ENCODE assay signal across 7 cellular contexts in genomic region chr17:63601439-63602371, GRCh38. TPM values are rescaled to one million over a fixed set of nuclear protein-coding genes. Genes with fewer than 3 reads are reported as not detected.
DNase-seq lines count a peak whose midpoint lies in the region; ATAC-seq and TF ChIP-seq lines count a peak whose summit lies in the region.

No MANE protein-coding gene starts in this region.

- H3K27me3 Mint-ChIP-seq in GM23338 (ENCODE audit: insufficient read depth, low read depth, poor library complexity): peaks cover 6% of the 10 kb centered on the region

- H3K9me2 ChIP-seq in GM23338 (ENCODE audit: insufficient read depth): no peaks in the 10 kb centered on the region

- DNase-seq in GM23338 (ENCODE audit: low spot score): peak; percentile 13
- no peak for DNase-seq in foreskin keratinocyte
- DNase-seq in psoas muscle: no peak
- DNase-seq in NCI-H1092 treated with DMSO at 0.1 percent for 48 hours (lab: John Stamatoyannopoulos, UW): no peak
- no peak for DNase-seq in NCI-H2171 (lab: John Stamatoyannopoulos, UW)

- H3K9me3 Mint-ChIP-seq in GM23338: no peaks in the 10 kb centered on the region

- peak overlapping the region; percentile 74; the same call in 1 of the 2 replicates for H3K27ac Mint-ChIP-seq in GM23338

- peak overlapping the region; percentile 99 for H3K4me2 ChIP-seq in GM23338

- peaks cover 4% of the 10 kb centered on the region; the same call in 1 of the 2 replicates for H3K79me2 ChIP-seq in GM23338 (replicated peaks; ENCODE audit: insufficient read depth)

- H3K27ac ChIP-seq in GM23338 (ENCODE audit: low read depth) (no peak overlapping the region), foreskin keratinocyte (no peak overlapping the region), psoas muscle (peak overlapping the region; percentile 94)

- intact Hi-C loops in psoas muscle (cut with DNase I): loop anchor here in 1 of 2 donors (5.0 kb wide), 1 partner anchor 154 kb away; the partner anchor contains the start of gene CYB561

- no peaks in the 10 kb centered on the region for H3F3A ChIP-seq in GM23338 (replicated peaks; ENCODE audit: low read depth)

- no peaks in the 10 kb centered on the region for H3K9me3 ChIP-seq in psoas muscle

- peaks cover 6% of the 10 kb centered on the region; the same call in 1 of the 2 replicates for H3K36me3 ChIP-seq in GM23338 (ENCODE audit: insufficient read depth)
- H3K36me3 ChIP-seq in psoas muscle (ENCODE audit: insufficient read depth in 1 of 2, low read depth in 1 of 2): peaks cover 10 to 41% of the 10 kb centered on the region in 2 donors

- peaks cover 19% of the 10 kb centered on the region for H3K36me3 Mint-ChIP-seq in GM23338 (ENCODE audit: low read depth)

- H3K27me3 ChIP-seq in GM23338 (ENCODE audit: insufficient read depth): no peaks in the 10 kb centered on the region
- H3K27me3 ChIP-seq in foreskin keratinocyte: no peaks in the 10 kb centered on the region
- no peaks in the 10 kb centered on the region for H3K27me3 ChIP-seq in psoas muscle (ENCODE audit: insufficient read depth in 3 of 3, low read length in 2 of 3)

- 44 to 47% (median 44%) methylated on average over 9 of the region's 9 CpGs for WGBS in psoas muscle, 3 donors

- peak overlapping the region; percentile 97 for H3K4me3 Mint-ChIP-seq in GM23338

- H3K4me1 ChIP-seq in GM23338 (ENCODE audit: insufficient read depth) (peaks cover 6% of the 10 kb centered on the region; the same call in 1 of the 2 replicates), foreskin keratinocyte (no peaks in the 10 kb centered on the region), psoas muscle (peaks cover 10% of the 10 kb centered on the region)

- no peak for TF ChIP-seq CTCF in GM23338 (conservative IDR thresholded peaks at IDR 0.05; ENCODE audit: low read depth in 2 of 2)
- TF ChIP-seq CTCF in foreskin keratinocyte (conservative IDR thresholded peaks at IDR 0.05): no peak
- no peak for TF ChIP-seq CTCF in psoas muscle (IDR thresholded peaks at IDR 0.05)

- peak overlapping the region; percentile 88 for H2AFZ ChIP-seq in GM23338

- peak overlapping the region; percentile 88 for H3K4me3 ChIP-seq in GM23338
- H3K4me3 ChIP-seq in psoas muscle: peak overlapping the region; percentile 98

- no peak for ATAC-seq in GM23338
- ATAC-seq in SK-N-SH treated with all-trans-retinoic acid at 6 μM for 48 hours: peak; percentile 12
- ATAC-seq in foreskin keratinocyte: peak; percentile 6
- peak in 1 of 4 donors; percentile 12 for ATAC-seq in psoas muscle
- no peak for ATAC-seq in HG02623 (IDR thresholded peaks at IDR 0.05; ENCODE audit: unreplicated experiment)

- peaks cover 8% of the 10 kb centered on the region; the same call in 2 of the 3 replicates for H3K4me1 Mint-ChIP-seq in GM23338

- no peaks in the 10 kb centered on the region for H4K20me1 ChIP-seq in GM23338 (replicated peaks; ENCODE audit: insufficient read depth)

TF ChIP-seq in GM23338, 12 proteins besides CTCF, POLR2A, EP300 and RAD21:
- no peak for TF ChIP-seq EZH2 (IDR thresholded peaks at IDR 0.05; ENCODE audit: low read depth, unreplicated experiment)

TF ChIP-seq in SK-N-SH treated with all-trans-retinoic acid at 6 μM for 48 hours, 23 proteins besides CTCF, POLR2A, EP300 and RAD21:
- TF ChIP-seq ARNTL (CRISPR knock-in tag; IDR thresholded peaks at IDR 0.05; ENCODE audit: borderline replicate concordance, low read depth) (no peak), ZC3H10 (CRISPR knock-in tag; IDR thresholded peaks at IDR 0.05) (no peak), ISL1 (CRISPR knock-in tag; IDR thresholded peaks at IDR 0.05) (no peak), BACH2 (CRISPR knock-in tag; IDR thresholded peaks at IDR 0.05; ENCODE audit: borderline replicate concordance) (no peak), POU6F1 (CRISPR knock-in tag; IDR thresholded peaks at IDR 0.05; ENCODE audit: borderline replicate concordance, low read depth) (no peak), CSDC2 (CRISPR knock-in tag; IDR thresholded peaks at IDR 0.05) (no peak), SNAI2 (CRISPR knock-in tag; IDR thresholded peaks at IDR 0.05) (no peak), ESRRG (CRISPR knock-in tag; IDR thresholded peaks at IDR 0.05) (no peak)

RNA-seq across cellular contexts. Expression of gene TACO1, which starts 1.0 kb away (rescaled TPM):
- total RNA-seq in GM23338 (2014; rRNA removed; shearing (Covaris generic)): 10.6 and 15.4 TPM in 2 replicates
- polyA plus RNA-seq in GM23338 (2016; fragmentation: Nextera tagmentation; extraction: Ambion mirVana) (19.9 and 21.9 TPM in 2 replicates), foreskin keratinocyte (31.8 and 34.5 TPM in 2 replicates), psoas muscle (10 to 100 TPM; 41.0 to 49.5 (median 48.7) TPM)
- total RNA-seq in foreskin keratinocyte (27.1 and 30.6 TPM in 2 replicates), psoas muscle (10 to 100 TPM; 28.6 to 45.5 (median 41.5) TPM)

RNA-seq across cellular contexts. Expression of gene MAP3K3, which starts 20.5 kb away (rescaled TPM):
- total RNA-seq in GM23338 (2014; rRNA removed; shearing (Covaris generic)): 22.2 and 24.6 TPM in 2 replicates
- polyA plus RNA-seq in GM23338 (2016; fragmentation: Nextera tagmentation; extraction: Ambion mirVana): 6.1 and 7.3 TPM in 2 replicates
- 17.8 and 20.2 TPM in 2 replicates for total RNA-seq in foreskin keratinocyte
- 6.1 and 7.3 TPM in 2 replicates for polyA plus RNA-seq in foreskin keratinocyte
- 10 to 100 TPM; 19.7 to 27.4 (median 24.7) TPM for total RNA-seq in psoas muscle
- 10 to 100 TPM in 2 of 3 donors, 1 to 10 TPM in 1; 8.3 to 22.1 (median 12.6) TPM for polyA plus RNA-seq in psoas muscle

RNA-seq across cellular contexts. Expression of gene DCAF7, which starts 51.4 kb away (rescaled TPM):
- total RNA-seq in GM23338 (2014; rRNA removed; shearing (Covaris generic)): 51.0 and 60.1 TPM in 2 replicates
- polyA plus RNA-seq in GM23338 (2016; fragmentation: Nextera tagmentation; extraction: Ambion mirVana) (31.3 and 33.2 TPM in 2 replicates), foreskin keratinocyte (21.6 and 24.4 TPM in 2 replicates), psoas muscle (10 to 100 TPM; 10.6 to 27.3 (median 21.7) TPM)
- total RNA-seq in foreskin keratinocyte (42.9 and 48.0 TPM in 2 replicates), psoas muscle (10 to 100 TPM; 24.0 to 30.2 (median 27.6) TPM)

Comparison
In these comparisons a context has a peak if more than half of its experiments do, and no peak if none do; other contexts are left out.
1. ATAC-seq: peak in SK-N-SH treated with all-trans-retinoic acid at 6 μM for 48 hours (single experiment) and foreskin keratinocyte (single experiment); none in GM23338 (single experiment) and HG02623 (single experiment).